In the genomic region with DNA sequence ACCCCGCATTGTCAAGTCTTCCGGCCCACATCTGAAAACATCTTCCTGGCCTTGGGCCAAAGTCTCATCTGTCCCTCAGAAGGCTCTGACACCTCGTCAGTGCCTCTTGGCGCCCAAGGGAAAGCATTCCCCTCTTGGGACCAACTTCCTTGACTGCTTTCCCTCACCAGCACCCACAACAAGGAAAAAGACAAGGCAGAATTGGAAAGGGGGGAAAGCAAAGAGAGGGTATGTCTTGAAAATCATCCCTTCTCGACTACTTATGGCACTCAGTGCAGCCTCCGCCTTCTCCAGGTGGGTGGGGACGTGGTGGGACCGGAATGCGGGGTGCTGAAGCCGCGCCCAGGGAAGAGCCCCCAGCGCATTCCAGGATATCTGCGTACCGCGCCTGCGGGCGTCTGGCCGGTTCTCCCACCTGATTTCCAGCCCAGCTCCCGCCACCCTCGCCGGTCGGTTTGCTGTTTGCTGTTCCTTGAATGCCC, we compare ENCODE assay signal across 7 cellular contexts. TPM values are rescaled to one million over a fixed set of nuclear protein-coding genes. Genes with fewer than 3 reads are reported as not detected.
DNase-seq lines count a peak whose midpoint lies in the region; ATAC-seq and TF ChIP-seq lines count a peak whose summit lies in the region.

No MANE protein-coding gene starts in this region.

- peak overlapping the region; percentile 100 for H3K27ac Mint-ChIP-seq in WTC11

- ATAC-seq in HG03571 (IDR thresholded peaks at IDR 0.05; ENCODE audit: unreplicated experiment) (peak; percentile 2), WTC11 (peak; percentile 12), Right ventricle myocardium superior (ENCODE audit: poor library complexity) (no peak), HG02840 (IDR thresholded peaks at IDR 0.05; ENCODE audit: low FRiP score, unreplicated experiment) (no peak)

- H3K36me3 Mint-ChIP-seq in WTC11 = peaks cover 34% of the 10 kb centered on the region

- DNase-seq in WTC11 (ENCODE audit: low spot score) (peak; percentile 83), Right ventricle myocardium superior (peak; percentile 60), posterior vena cava (ENCODE audit: low spot score) (peak; percentile 85), OCI-M2 (lab: John Stamatoyannopoulos, UW; ENCODE audit: unreplicated experiment) (no peak)

- H3K9me3 Mint-ChIP-seq in WTC11 = peaks cover 5% of the 10 kb centered on the region

- H3K4me3 Mint-ChIP-seq in WTC11 = peak overlapping the region; percentile 92

- H3K4me3 ChIP-seq in GM08714 (ENCODE audit: low read length) = peak overlapping the region; percentile 90

- peaks cover 55% of the 10 kb centered on the region for H3K4me1 Mint-ChIP-seq in WTC11

- CTCF ChIA-PET in WTC11 (lab: Charles Lee) = interaction anchor here (1.0 to 3.0 kb wide), 4 partner anchors 18 to 188 kb away, joined by 3 to 27 read pairs (median 13); a partner anchor contains a TSS

- POLR2A ChIA-PET in WTC11 (lab: Charles Lee) = interaction anchor here (0.6 to 2.9 kb wide), 13 partner anchors 8 to 41 kb away, joined by 3 to 24 read pairs (median 4); a partner anchor contains a TSS

- H3K27me3 Mint-ChIP-seq in WTC11 (ENCODE audit: low read depth) = no peaks in the 10 kb centered on the region

- no peak for TF ChIP-seq CTCF in WTC11 (IDR thresholded peaks at IDR 0.05)

- intact Hi-C loops in Right ventricle myocardium superior (cut with DNase I) (no loop called here), posterior vena cava (cut with DNase I) (no loop called here)

TF ChIP-seq in WTC11, 78 proteins besides CTCF, POLR2A, EP300 and RAD21:
- TF ChIP-seq, protein P1, sequence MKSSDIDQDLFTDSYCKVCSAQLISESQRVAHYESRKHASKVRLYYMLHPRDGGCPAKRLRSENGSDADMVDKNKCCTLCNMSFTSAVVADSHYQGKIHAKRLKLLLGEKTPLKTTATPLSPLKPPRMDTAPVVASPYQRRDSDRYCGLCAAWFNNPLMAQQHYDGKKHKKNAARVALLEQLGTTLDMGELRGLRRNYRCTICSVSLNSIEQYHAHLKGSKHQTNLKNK (CRISPR knock-in tag; IDR thresholded peaks at IDR 0.05) = 0 out of 2 replicates have a peak, but pooled peaks have one; percentile 22
- TF ChIP-seq NFYB (CRISPR knock-in tag; conservative IDR thresholded peaks at IDR 0.05; ENCODE audit: low read depth) (no peak), TEAD4 (CRISPR knock-in tag; IDR thresholded peaks at IDR 0.05) (peak; percentile 77; the same call in 1 of the 2 replicates), CBFB (CRISPR knock-in tag; IDR thresholded peaks at IDR 0.05; ENCODE audit: low read depth) (no peak), TEAD1 (CRISPR knock-in tag; IDR thresholded peaks at IDR 0.05) (peak; percentile 83; the same call in 1 of the 2 replicates), CREM (CRISPR knock-in tag; IDR thresholded peaks at IDR 0.05) (peak; percentile 54; the same call in 1 of the 2 replicates), SMAD4 (CRISPR knock-in tag; IDR thresholded peaks at IDR 0.05) (0 out of 2 replicates have a peak, but pooled peaks have one; percentile 43)
- TF ChIP-seq, protein P2, sequence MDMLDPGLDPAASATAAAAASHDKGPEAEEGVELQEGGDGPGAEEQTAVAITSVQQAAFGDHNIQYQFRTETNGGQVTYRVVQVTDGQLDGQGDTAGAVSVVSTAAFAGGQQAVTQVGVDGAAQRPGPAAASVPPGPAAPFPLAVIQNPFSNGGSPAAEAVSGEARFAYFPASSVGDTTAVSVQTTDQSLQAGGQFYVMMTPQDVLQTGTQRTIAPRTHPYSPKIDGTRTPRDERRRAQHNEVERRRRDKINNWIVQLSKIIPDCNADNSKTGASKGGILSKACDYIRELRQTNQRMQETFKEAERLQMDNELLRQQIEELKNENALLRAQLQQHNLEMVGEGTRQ (CRISPR knock-in tag; IDR thresholded peaks at IDR 0.05) = peak; percentile 20; the same call in 1 of the 2 replicates
- TF ChIP-seq, protein P3, sequence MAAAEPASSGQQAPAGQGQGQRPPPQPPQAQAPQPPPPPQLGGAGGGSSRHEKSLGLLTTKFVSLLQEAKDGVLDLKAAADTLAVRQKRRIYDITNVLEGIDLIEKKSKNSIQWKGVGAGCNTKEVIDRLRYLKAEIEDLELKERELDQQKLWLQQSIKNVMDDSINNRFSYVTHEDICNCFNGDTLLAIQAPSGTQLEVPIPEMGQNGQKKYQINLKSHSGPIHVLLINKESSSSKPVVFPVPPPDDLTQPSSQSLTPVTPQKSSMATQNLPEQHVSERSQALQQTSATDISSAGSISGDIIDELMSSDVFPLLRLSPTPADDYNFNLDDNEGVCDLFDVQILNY (CRISPR knock-in tag; IDR thresholded peaks at IDR 0.05) = 0 out of 2 replicates have a peak, but pooled peaks have one; percentile 61
- TF ChIP-seq, protein P4, sequence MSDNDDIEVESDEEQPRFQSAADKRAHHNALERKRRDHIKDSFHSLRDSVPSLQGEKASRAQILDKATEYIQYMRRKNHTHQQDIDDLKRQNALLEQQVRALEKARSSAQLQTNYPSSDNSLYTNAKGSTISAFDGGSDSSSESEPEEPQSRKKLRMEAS (CRISPR knock-in tag; IDR thresholded peaks at IDR 0.05) = peak; percentile 20; the same call in 1 of the 2 replicates

RNA-seq across cellular contexts. Expression of a gene that starts 0.6 kb away (rescaled TPM):
- 185 to 204 TPM (median 193 TPM) in 3 replicates for total RNA-seq in WTC11 (2021)
- 46.9 TPM for total RNA-seq in Right ventricle myocardium superior
- total RNA-seq in posterior vena cava = 10 to 100 TPM; 76.5 to 79.5 TPM

RNA-seq across cellular contexts. Expression of a gene that starts 3.8 kb away (rescaled TPM):
- total RNA-seq in WTC11 (2021) = 33.1 to 35.2 TPM (median 34.6 TPM) in 3 replicates
- total RNA-seq in Right ventricle myocardium superior = 4.1 TPM
- total RNA-seq in posterior vena cava = 1 to 10 TPM; 3.2 to 5.3 TPM

RNA-seq across cellular contexts. Expression of a gene that starts 5.5 kb away (rescaled TPM):
- total RNA-seq in WTC11 (2021) (34.7 to 43.7 TPM (median 38.1 TPM) in 3 replicates), Right ventricle myocardium superior (20.8 TPM), posterior vena cava (10 to 100 TPM; 26.6 to 31.0 TPM)

RNA-seq across cellular contexts. Expression of a gene that starts 13.6 kb away (rescaled TPM):
- total RNA-seq in WTC11 (2021) (88.8 to 90.6 TPM (median 90.3 TPM) in 3 replicates), Right ventricle myocardium superior (69.6 TPM), posterior vena cava (10 to 100 TPM; 77.5 to 78.2 TPM)

RNA-seq across cellular contexts. Expression of a gene that starts 17.4 kb away (rescaled TPM):
- total RNA-seq in WTC11 (2021) (88.9 to 93.9 TPM (median 93.1 TPM) in 3 replicates), Right ventricle myocardium superior (45.5 TPM), posterior vena cava (10 to 100 TPM; 41.7 to 47.5 TPM)

Comparison
In these comparisons a context has a peak if more than half of its experiments do, and no peak if none do; other contexts are left out.
1. ATAC-seq: peak in HG03571 (single experiment) and WTC11 (single experiment); none in Right ventricle myocardium superior (single experiment) and HG02840 (single experiment).